Comparison of ENCODE assay signal across 1 cellular context in the genomic region with DNA sequence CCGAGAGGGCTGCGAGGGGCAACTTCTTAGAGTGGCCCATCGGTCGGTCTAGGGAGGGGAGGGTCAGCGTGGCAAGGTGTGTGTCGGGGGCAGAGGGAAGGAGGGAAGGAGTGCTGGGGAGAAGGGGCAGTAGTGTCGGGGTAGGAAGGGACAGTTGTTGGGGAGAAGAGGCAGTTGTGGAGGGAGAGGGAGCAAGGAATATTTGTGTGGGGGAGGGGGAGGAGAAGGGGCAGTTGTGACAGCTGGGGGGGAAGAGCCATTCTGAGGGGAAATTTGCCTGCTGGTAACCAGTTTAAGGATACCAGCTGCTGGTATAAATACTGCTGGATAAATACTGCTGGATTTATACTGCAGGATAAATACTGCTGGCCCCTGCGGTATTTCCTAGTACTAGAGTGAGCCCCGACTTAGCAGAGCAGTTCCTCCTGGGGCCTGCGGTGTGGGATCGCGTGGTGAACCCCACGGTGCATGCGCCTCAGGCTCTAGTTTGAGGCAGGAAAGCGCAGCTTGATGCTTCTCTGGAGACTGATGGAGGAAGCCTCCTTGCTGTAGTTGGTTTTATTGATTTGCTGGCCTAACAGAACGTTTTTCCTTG.
TF ChIP-seq lines count a peak whose summit lies in the region.

No MANE protein-coding gene starts in this region.

TF ChIP-seq in SK-N-SH treated with all-trans-retinoic acid at 6 μM for 48 hours, 23 proteins besides CTCF, POLR2A, EP300 and RAD21 (continued from another document):
- no peak for TF ChIP-seq ESRRG (CRISPR knock-in tag; IDR thresholded peaks at IDR 0.05)
- TF ChIP-seq ZNF70 (CRISPR knock-in tag; IDR thresholded peaks at IDR 0.05) = no peak
- TF ChIP-seq ISL1 (CRISPR knock-in tag; IDR thresholded peaks at IDR 0.05) = no peak
- TF ChIP-seq ZFP3 (CRISPR knock-in tag; IDR thresholded peaks at IDR 0.05) = no peak
- TF ChIP-seq TCF4 (CRISPR knock-in tag; IDR thresholded peaks at IDR 0.05; ENCODE audit: borderline replicate concordance) = no peak
- no peak for TF ChIP-seq RARB (CRISPR knock-in tag; IDR thresholded peaks at IDR 0.05)
TF ChIP-seq in SK-N-SH treated with all-trans-retinoic acid at 6 μM for 48 hours: peak in this region for 0.
